ENCODE assay signal across 9 cellular contexts in genomic region chr3:46848271-46849097, GRCh38. TPM values are rescaled to one million over a fixed set of nuclear protein-coding genes. Genes with fewer than 3 reads are reported as not detected.
A peak's percentile ranks its signal among the peaks of the same experiment; 100 is the strongest.
DNase-seq lines count a peak whose midpoint lies in the region; ATAC-seq and TF ChIP-seq lines count a peak whose summit lies in the region.
"Had no signal": no experiment of that assay in that cellular context is flagged by ENCODE, and none has a peak within 500 bp of the region (broad histone marks: within the 10 kb centered on the region; RNA-seq: fewer than 3 reads in every experiment).

No MANE protein-coding gene starts in this region.

- H3K4me3 Mint-ChIP-seq in glutamatergic neuron (ENCODE audit: unreplicated experiment) (no peak overlapping the region), T-helper 17 cell (no peak overlapping the region)

- H3K36me3 Mint-ChIP-seq in glutamatergic neuron (ENCODE audit: unreplicated experiment) (peaks cover 4% of the 10 kb centered on the region), T-helper 17 cell (ENCODE audit: low read depth) (peaks cover 5% of the 10 kb centered on the region)

- no peak for TF ChIP-seq POLR2A in GM18505 (IDR thresholded peaks at IDR 0.05; ENCODE audit: borderline replicate concordance, extremely low read depth, insufficient read depth, insufficient read length)

- H3K9me3 ChIP-seq in T-helper 17 cell (ENCODE audit: control insufficient read depth, low read length, poor library complexity, severe bottlenecking): no peaks in the 10 kb centered on the region
- H3K9me3 ChIP-seq: pancreas had no signal

- H3K4me1 Mint-ChIP-seq in glutamatergic neuron (ENCODE audit: low read depth, unreplicated experiment): no peaks in the 10 kb centered on the region
- peaks cover 8% of the 10 kb centered on the region for H3K4me1 Mint-ChIP-seq in T-helper 17 cell

- no peak overlapping the region for H3K27ac Mint-ChIP-seq in glutamatergic neuron (ENCODE audit: unreplicated experiment)
- H3K27ac Mint-ChIP-seq in T-helper 17 cell: no peak overlapping the region

- H3K27me3 Mint-ChIP-seq in glutamatergic neuron (ENCODE audit: unreplicated experiment): peaks cover 2% of the 10 kb centered on the region
- no peaks in the 10 kb centered on the region for H3K27me3 Mint-ChIP-seq in T-helper 17 cell

- ATAC-seq in GM18505 (IDR thresholded peaks at IDR 0.05; ENCODE audit: unreplicated experiment) (no peak), HG03378 (IDR thresholded peaks at IDR 0.05; ENCODE audit: unreplicated experiment) (no peak), T-helper 17 cell (no peak)
- ATAC-seq: pancreas had no signal

- peak; percentile 68 for DNase-seq in activated CD8-positive, alpha-beta memory T cell treated with anti-CD3 and anti-CD28 coated beads for 24 hours
- no peak for DNase-seq in activated CD8-positive, alpha-beta memory T cell treated with anti-CD3 and anti-CD28 coated beads, Interleukin-2, amount 50 U/mL, for 4 hours
- DNase-seq in glutamatergic neuron (peak; percentile 31), T-helper 17 cell (no peak)
- peak; percentile 56 to 57 for DNase-seq in stimulated activated CD4-positive, alpha-beta T cell treated with anti-CD3 and anti-CD28 coated beads, Interleukin-2, amount 100 ng/mL, for 48 hours

- TF ChIP-seq CTCF in WI38 (IDR thresholded peaks at IDR 0.05; ENCODE audit: low read depth, low read length): peak; percentile 48
- peak; percentile 37 for TF ChIP-seq CTCF in glutamatergic neuron (IDR thresholded peaks at IDR 0.05; ENCODE audit: partially characterized antibody, unreplicated experiment)

- H3K9me3 Mint-ChIP-seq in glutamatergic neuron (ENCODE audit: unreplicated experiment): peaks cover 1% of the 10 kb centered on the region

- no peak overlapping the region for H3K4me3 ChIP-seq in WI38 (ENCODE audit: low read depth, low read length)
- H3K4me3 ChIP-seq: pancreas had no signal

RNA-seq across cellular contexts. Expression of gene MYL3, which starts 14.8 kb away (rescaled TPM):
- total RNA-seq in glutamatergic neuron (ENCODE audit: unreplicated experiment) (not detected), T-helper 17 cell (not detected)

RNA-seq across cellular contexts. Expression of gene PTH1R, which starts 29.0 kb away (rescaled TPM):
- total RNA-seq in glutamatergic neuron (ENCODE audit: unreplicated experiment) (0.29 TPM), T-helper 17 cell (not detected)

Comparison
In these comparisons a context has a peak if more than half of its experiments do, and no peak if none do; other contexts are left out.
1. DNase-seq: peak in activated CD8-positive, alpha-beta memory T cell treated with anti-CD3 and anti-CD28 coated beads for 24 hours (single experiment), glutamatergic neuron (single experiment) and stimulated activated CD4-positive, alpha-beta T cell treated with anti-CD3 and anti-CD28 coated beads, Interleukin-2, amount 100 ng/mL, for 48 hours (2 of 2); none in activated CD8-positive, alpha-beta memory T cell treated with anti-CD3 and anti-CD28 coated beads, Interleukin-2, amount 50 U/mL, for 4 hours (single experiment) and T-helper 17 cell (0 of 3).